ENCODE assay signal across 26 cellular contexts in genomic region chr15:60356832-60357231, GRCh38.
"Had no signal": no experiment of that assay in that cellular context is flagged by ENCODE, and none has a peak within 500 bp of the region (broad histone marks: within the 10 kb centered on the region; RNA-seq: fewer than 3 reads in every experiment).

No MANE protein-coding gene starts in this region.

- H3K27me3 ChIP-seq: brain microvascular endothelial cell, esophagus muscularis mucosa, gastroesophageal sphincter, right lobe of liver, stomach, suprapubic skin, tibial nerve had no signal

- H3K27me3 Mint-ChIP-seq: activated CD8-positive, alpha-beta memory T cell treated with anti-CD3 and anti-CD28 coated beads, Interleukin-2, amount 10 ng/mL, durations not matched to agents 7 days and 5 days; activated CD8-positive, alpha-beta T cell treated with anti-CD3 and anti-CD28 coated beads for 36 hours; activated naive CD8-positive, alpha-beta T cell treated with anti-CD3 and anti-CD28 coated beads, Interleukin-2, amount 50 U/mL, for 24 hours had no signal

- H3K4me3 ChIP-seq: esophagus muscularis mucosa, gastroesophageal sphincter, right lobe of liver, skin epidermis, stomach, suprapubic skin, tibial nerve had no signal

- H3K9me3 ChIP-seq: esophagus muscularis mucosa, gastroesophageal sphincter, right lobe of liver, stomach, suprapubic skin, tibial nerve had no signal

- H3K27ac ChIP-seq: brain microvascular endothelial cell, esophagus muscularis mucosa, gastroesophageal sphincter, right lobe of liver, skin epidermis, stomach, suprapubic skin had no signal

- DNase-seq: activated CD4-positive, alpha-beta T cell treated with anti-CD3 and anti-CD28 coated beads for 48 hours; activated CD8-positive, alpha-beta memory T cell treated with anti-CD3 and anti-CD28 coated beads, Interleukin-2, amount 10 ng/mL, durations not matched to agents 7 days and 5 days; activated CD8-positive, alpha-beta T cell treated with anti-CD3 and anti-CD28 coated beads for 36 hours; activated gamma-delta T cell; activated naive CD4-positive, alpha-beta T cell treated with anti-CD3 and anti-CD28 coated beads, Interleukin-2, amount 50 U/mL, for 16 hours; activated naive CD8-positive, alpha-beta T cell treated with anti-CD3 and anti-CD28 coated beads, Interleukin-2, amount 50 U/mL, for 24 hours; activated T-cell treated with anti-CD3 and anti-CD28 coated beads for 4 hours; anterior cingulate cortex; brain microvascular endothelial cell; caudate nucleus; effector memory CD4-positive, alpha-beta T cell; head of caudate nucleus; hypothalamus; left ventricle myocardium superior; mammary epithelial cell; nucleus accumbens; posterior cingulate gyrus; right lobe of liver; stimulated activated CD4-positive, alpha-beta T cell treated with anti-CD3 and anti-CD28 coated beads, Interleukin-2, amount 100 ng/mL, for 24 hours; stomach had no signal

- H3K4me1 ChIP-seq: right lobe of liver had no signal

- H3K4me3 Mint-ChIP-seq: activated CD8-positive, alpha-beta memory T cell treated with anti-CD3 and anti-CD28 coated beads, Interleukin-2, amount 10 ng/mL, durations not matched to agents 7 days and 5 days; activated CD8-positive, alpha-beta T cell treated with anti-CD3 and anti-CD28 coated beads for 36 hours; activated naive CD8-positive, alpha-beta T cell treated with anti-CD3 and anti-CD28 coated beads, Interleukin-2, amount 50 U/mL, for 24 hours; stimulated activated effector memory CD8-positive, alpha-beta T cell treated with anti-CD3 and anti-CD28 coated beads, Interleukin-12 subunit alpha, Interleukin-12 subunit beta, amount 100 ng/mL, for 72 hours had no signal

- ATAC-seq: activated CD8-positive, alpha-beta memory T cell treated with anti-CD3 and anti-CD28 coated beads, Interleukin-2, amount 10 ng/mL, durations not matched to agents 7 days and 5 days; activated CD8-positive, alpha-beta T cell treated with anti-CD3 and anti-CD28 coated beads for 36 hours; activated naive CD8-positive, alpha-beta T cell treated with anti-CD3 and anti-CD28 coated beads, Interleukin-2, amount 50 U/mL, for 24 hours; gastroesophageal sphincter; left ventricle myocardium superior; right lobe of liver; stimulated activated effector memory CD8-positive, alpha-beta T cell treated with anti-CD3 and anti-CD28 coated beads, Interleukin-12 subunit alpha, Interleukin-12 subunit beta, amount 100 ng/mL, for 72 hours had no signal

- H3K9me3 Mint-ChIP-seq: stimulated activated effector memory CD8-positive, alpha-beta T cell treated with anti-CD3 and anti-CD28 coated beads, Interleukin-12 subunit alpha, Interleukin-12 subunit beta, amount 100 ng/mL, for 72 hours had no signal

- H3K27ac Mint-ChIP-seq: activated CD8-positive, alpha-beta memory T cell treated with anti-CD3 and anti-CD28 coated beads, Interleukin-2, amount 10 ng/mL, durations not matched to agents 7 days and 5 days; activated CD8-positive, alpha-beta T cell treated with anti-CD3 and anti-CD28 coated beads for 36 hours; activated naive CD8-positive, alpha-beta T cell treated with anti-CD3 and anti-CD28 coated beads, Interleukin-2, amount 50 U/mL, for 24 hours; stimulated activated effector memory CD8-positive, alpha-beta T cell treated with anti-CD3 and anti-CD28 coated beads, Interleukin-12 subunit alpha, Interleukin-12 subunit beta, amount 100 ng/mL, for 72 hours had no signal
